ENCODE assay signal across 10 cellular contexts in the genomic region with DNA sequence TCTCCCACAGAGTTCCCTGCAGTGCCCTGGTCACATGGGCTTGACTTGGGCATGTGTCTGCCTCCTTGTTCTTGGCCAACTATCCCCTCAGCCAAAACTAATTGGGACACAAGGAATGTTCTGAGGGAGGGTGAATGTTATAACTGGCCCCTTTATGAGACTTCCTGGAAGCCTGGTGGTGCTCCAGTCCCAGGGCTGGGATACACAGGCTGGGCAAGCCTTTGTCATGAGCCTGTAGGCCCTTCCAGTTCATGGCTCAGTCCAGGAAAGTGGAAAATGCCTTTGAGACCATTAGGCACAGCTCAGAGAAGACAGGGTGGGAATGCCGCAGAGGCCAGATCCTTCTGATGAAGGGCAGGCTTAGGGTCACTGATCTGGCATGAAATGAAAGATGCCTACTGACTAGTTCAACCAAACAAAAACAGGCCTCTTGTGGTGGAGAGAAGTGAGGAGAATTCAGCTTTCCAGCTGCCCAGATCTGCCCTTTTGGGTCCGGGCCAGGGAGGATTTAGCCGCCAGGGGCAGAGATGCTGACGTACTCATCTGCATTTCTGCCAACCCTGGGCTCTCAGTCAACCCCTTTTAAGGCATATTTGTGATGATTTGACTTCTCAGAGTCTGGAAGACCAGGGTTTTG.
DNase-seq lines count a peak whose midpoint lies in the region; ATAC-seq lines count a peak whose summit lies in the region.
"Had no signal": no experiment of that assay in that cellular context is flagged by ENCODE, and none has a peak within 500 bp of the region (broad histone marks: within the 10 kb centered on the region; RNA-seq: fewer than 3 reads in every experiment).

No MANE protein-coding gene starts in this region.

- intact Hi-C loops in posterior vena cava (cut with DNase I), result no loop called here

- no peak for ATAC-seq in HG02759 (IDR thresholded peaks at IDR 0.05; ENCODE audit: unreplicated experiment)
- ATAC-seq in GM21619 (IDR thresholded peaks at IDR 0.05; ENCODE audit: unreplicated experiment), result no peak
- ATAC-seq: activated CD8-positive, alpha-beta T cell treated with anti-CD3 and anti-CD28 coated beads, Interleukin-2, amount 10 ng/mL, durations not matched to agents 7 days and 5 days; effector memory CD8-positive, alpha-beta T cell had no signal

- DNase-seq in Ammon's horn (ENCODE audit: low spot score) (peak; percentile 71), anterior cingulate cortex (lab: John Stamatoyannopoulos, UW) (peak in 55 of 58 donors; percentile 4 to 93 (median 68)), globus pallidus (ENCODE audit: low spot score) (peak; percentile 81), posterior vena cava (ENCODE audit: low spot score) (peak; percentile 90), T-helper 9 cell (no peak), COLO829 (ENCODE audit: low spot score) (no peak)
- DNase-seq: activated CD8-positive, alpha-beta T cell treated with anti-CD3 and anti-CD28 coated beads, Interleukin-2, amount 10 ng/mL, durations not matched to agents 7 days and 5 days; effector memory CD8-positive, alpha-beta T cell had no signal

Comparison
In these comparisons a context has a peak if more than half of its experiments do, and no peak if none do; other contexts are left out.
1. DNase-seq: peak in Ammon's horn (single experiment), anterior cingulate cortex (55 of 58), globus pallidus (single experiment) and posterior vena cava (single experiment); none in T-helper 9 cell (single experiment) and COLO829 (single experiment).